16 cellular contexts compared by ENCODE assay signal in the genomic region with DNA sequence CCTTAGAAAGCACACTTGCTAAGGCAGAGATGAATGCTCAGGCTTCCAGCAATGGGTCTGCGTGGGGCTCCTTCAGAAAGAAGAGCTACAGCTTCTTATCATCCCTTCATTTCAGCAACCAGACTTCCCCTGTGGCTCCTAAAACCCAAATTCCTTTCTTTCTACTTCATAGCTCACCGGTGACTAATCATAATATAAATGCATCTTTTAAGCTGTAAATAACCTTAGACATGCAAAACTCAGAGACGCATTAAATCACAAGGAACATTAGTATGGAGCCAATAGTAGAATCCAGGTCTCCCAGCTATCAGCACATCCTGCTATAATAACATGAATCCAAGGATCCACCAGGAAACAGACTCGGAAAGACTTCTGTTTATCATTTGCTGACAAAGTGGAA.
DNase-seq lines count a peak whose midpoint lies in the region; ATAC-seq and TF ChIP-seq lines count a peak whose summit lies in the region.
"Had no signal": no experiment of that assay in that cellular context is flagged by ENCODE, and none has a peak within 500 bp of the region (broad histone marks: within the 10 kb centered on the region; RNA-seq: fewer than 3 reads in every experiment).

No MANE protein-coding gene starts in this region.

- ATAC-seq in omental fat pad (ENCODE audit: low FRiP score) (peak; percentile 64), GM21447 (IDR thresholded peaks at IDR 0.05; ENCODE audit: unreplicated experiment) (no peak)
- ATAC-seq: HCT116; heart right ventricle; lower lobe of right lung; stimulated activated naive CD8-positive, alpha-beta T cell treated with anti-CD3 and anti-CD28 coated beads, Interleukin-15, amount 100 ng/mL, for 72 hours had no signal

- peak; percentile 1 for DNase-seq in Caki2 (ENCODE audit: low read depth)
- peak; percentile 8 for DNase-seq in MG63
- DNase-seq in epithelial cell of esophagus (ENCODE audit: low read depth) = peak; percentile 22
- no peak for DNase-seq in omental fat pad (ENCODE audit: low spot score)
- DNase-seq in spleen = no peak
- no peak for DNase-seq in NCI-H1417 treated with DMSO at 0.1 percent for 48 hours (lab: John Stamatoyannopoulos, UW)
- no peak for DNase-seq in GM20000 (ENCODE audit: low spot score)
- DNase-seq: activated CD8-positive, alpha-beta memory T cell treated with anti-CD3 and anti-CD28 coated beads, Interleukin-2, amount 50 U/mL, for 4 hours; heart right ventricle; lower lobe of right lung; NCI-H187 treated with DMSO at 0.1 percent for 48 hours; NCI-H82; stimulated activated naive CD8-positive, alpha-beta T cell treated with anti-CD3 and anti-CD28 coated beads, Interleukin-15, amount 100 ng/mL, for 72 hours had no signal

- H3K4me3 ChIP-seq in MG63 (no peak overlapping the region), epithelial cell of esophagus (ENCODE audit: low read length) (no peak overlapping the region), spleen (no peak overlapping the region)
- H3K4me3 ChIP-seq: heart right ventricle, lower lobe of right lung had no signal

- WGBS in spleen, 5 donors = 55 to 71% (median 61%) methylated on average over 4 of the region's 4 CpGs

- H3K27me3 ChIP-seq in MG63 (no peaks in the 10 kb centered on the region), spleen (replicated peaks in 1 of 7) (no peaks in the 10 kb centered on the region)
- H3K27me3 ChIP-seq: heart right ventricle had no signal

- peaks cover 0 to 12% (median 5%) of the 10 kb centered on the region in 6 donors for H3K4me1 ChIP-seq in spleen
- H3K4me1 ChIP-seq: heart right ventricle, lower lobe of right lung, parathyroid adenoma had no signal

- TF ChIP-seq CTCF in epithelial cell of esophagus (IDR thresholded peaks at IDR 0.05; ENCODE audit: insufficient read depth, low read depth, low read length, missing control alignments) (no peak), omental fat pad (IDR thresholded peaks at IDR 0.05) (no peak), spleen (IDR thresholded peaks at IDR 0.05 in 8 of 11, conservative IDR thresholded peaks at IDR 0.05 in 3 of 11) (no peak), GM20000 (IDR thresholded peaks at IDR 0.05; ENCODE audit: extremely low read depth, missing control alignments) (no peak)

- no peak for TF ChIP-seq POLR2A in spleen (IDR thresholded peaks at IDR 0.05)

- in situ Hi-C loops in Caki2 (cut with HindIII; ENCODE audit: low pct_unique_long_range_greater_than_20kb, low sequenced_read_pairs) = no loop called here

- intact Hi-C loops in spleen (cut with DNase I; ENCODE audit: low total_unique reads) = no loop called here

- H3K27ac ChIP-seq in spleen = no peak overlapping the region
- H3K27ac ChIP-seq: heart right ventricle, lower lobe of right lung, parathyroid adenoma had no signal

- no peaks in the 10 kb centered on the region for H3K36me3 ChIP-seq in MG63
- H3K36me3 ChIP-seq in spleen = no peaks in the 10 kb centered on the region
- H3K36me3 ChIP-seq: heart right ventricle, lower lobe of right lung had no signal

- no peaks in the 10 kb centered on the region for H3K9me3 ChIP-seq in MG63
- H3K9me3 ChIP-seq in spleen = peaks cover 0 to 7% (median 0%) of the 10 kb centered on the region in 8 donors

Comparison
In these comparisons a context has a peak if more than half of its experiments do, and no peak if none do; other contexts are left out.
1. DNase-seq: peak in Caki2 (single experiment), MG63 (single experiment) and epithelial cell of esophagus (single experiment); none in omental fat pad (single experiment), spleen (single experiment), NCI-H1417 treated with DMSO at 0.1 percent for 48 hours (single experiment) and GM20000 (single experiment).